ENCODE assay signal across 33 cellular contexts in genomic region chr12:100332852-100333251, GRCh38. TPM values are rescaled to one million over a fixed set of nuclear protein-coding genes. Genes with fewer than 3 reads are reported as not detected.
"Had no signal": no experiment of that assay in that cellular context is flagged by ENCODE, and none has a peak within 500 bp of the region (broad histone marks: within the 10 kb centered on the region; RNA-seq: fewer than 3 reads in every experiment).

No MANE protein-coding gene starts in this region.

- H3K9me3 Mint-ChIP-seq: activated B cell treated with CpG ODN at 0.5 μM for 24 hours; activated CD8-positive, alpha-beta T cell treated with anti-CD3 and anti-CD28 coated beads for 36 hours; activated naive CD4-positive, alpha-beta T cell treated with anti-CD3 and anti-CD28 coated beads for 36 hours; activated T-helper 1 cell treated with anti-CD3 and anti-CD28 coated beads, Interleukin-12 subunit alpha, Interleukin-12 subunit beta, Interleukin-2, Interleukin-4 antibody, amounts not matched to agents 30 ng/mL and 10 ng/mL and 1 ng/mL, durations not matched to agents 14 hours and 24 hours and 36 hours; activated T-helper 2 cell treated with anti-CD3 and anti-CD28 coated beads, Interferon-gamma antibody, Interleukin-2, Interleukin-4, amounts not matched to agents 10 μg/mL and 5 μg/mL and 100 μg/mL, durations not matched to agents 14 hours and 24 hours and 36 hours; effector memory CD8-positive, alpha-beta T cell; T-cell; T-helper 1 cell treated with Interleukin-12 subunit alpha and Interleukin-12 subunit beta and Interleukin-4 antibody, amounts not matched to agents 30 μg/mL and 1 μg/mL, for 36 hours; T-helper 2 cell treated with Interferon-gamma antibody and Interleukin-4, amounts not matched to agents 5 μg/mL and 100 μg/mL, for 36 hours had no signal

- H3K27me3 Mint-ChIP-seq: activated B cell treated with CpG ODN at 0.5 μM for 24 hours; activated CD8-positive, alpha-beta T cell treated with anti-CD3 and anti-CD28 coated beads for 36 hours; activated naive CD8-positive, alpha-beta T cell; effector memory CD8-positive, alpha-beta T cell; T-cell had no signal

- H3K9me3 ChIP-seq: esophagus muscularis mucosa, gastrocnemius medialis had no signal

- ATAC-seq: activated CD4-positive, CD25-positive, alpha-beta regulatory T cell treated with anti-CD3 and anti-CD28 coated beads, Interleukin-2, amount 50 U/mL, for 24 hours; activated CD8-positive, alpha-beta T cell treated with anti-CD3 and anti-CD28 coated beads for 36 hours; effector memory CD8-positive, alpha-beta T cell; foreskin keratinocyte; gastrocnemius medialis; T-cell had no signal

- H3K27me3 ChIP-seq: brain microvascular endothelial cell, esophagus muscularis mucosa, foreskin keratinocyte, gastrocnemius medialis had no signal

- H3K27ac Mint-ChIP-seq: activated B cell treated with CpG ODN at 0.5 μM for 24 hours; activated CD8-positive, alpha-beta T cell treated with anti-CD3 and anti-CD28 coated beads for 36 hours; activated naive CD4-positive, alpha-beta T cell treated with anti-CD3 and anti-CD28 coated beads for 36 hours; activated naive CD8-positive, alpha-beta T cell; activated T-helper 1 cell treated with anti-CD3 and anti-CD28 coated beads, Interleukin-12 subunit alpha, Interleukin-12 subunit beta, Interleukin-2, Interleukin-4 antibody, amounts not matched to agents 30 ng/mL and 10 ng/mL and 1 ng/mL, durations not matched to agents 14 hours and 24 hours and 36 hours; activated T-helper 2 cell treated with anti-CD3 and anti-CD28 coated beads, Interferon-gamma antibody, Interleukin-2, Interleukin-4, amounts not matched to agents 10 μg/mL and 5 μg/mL and 100 μg/mL, durations not matched to agents 14 hours and 24 hours and 36 hours; T-cell; T-helper 1 cell treated with Interleukin-12 subunit alpha and Interleukin-12 subunit beta and Interleukin-4 antibody, amounts not matched to agents 30 μg/mL and 1 μg/mL, for 36 hours; T-helper 2 cell treated with Interferon-gamma antibody and Interleukin-4, amounts not matched to agents 5 μg/mL and 100 μg/mL, for 36 hours had no signal

- H3K4me3 ChIP-seq: esophagus muscularis mucosa, gastrocnemius medialis had no signal

- H3K27ac ChIP-seq: brain microvascular endothelial cell, esophagus muscularis mucosa, foreskin keratinocyte, gastrocnemius medialis, WERI-Rb-1 had no signal

- H3K4me1 ChIP-seq: foreskin keratinocyte had no signal

- H3K4me3 Mint-ChIP-seq: activated B cell treated with CpG ODN at 0.5 μM for 24 hours; activated CD8-positive, alpha-beta T cell treated with anti-CD3 and anti-CD28 coated beads for 36 hours; activated naive CD4-positive, alpha-beta T cell treated with anti-CD3 and anti-CD28 coated beads for 36 hours; activated naive CD8-positive, alpha-beta T cell; activated T-helper 1 cell treated with anti-CD3 and anti-CD28 coated beads, Interleukin-12 subunit alpha, Interleukin-12 subunit beta, Interleukin-2, Interleukin-4 antibody, amounts not matched to agents 30 ng/mL and 10 ng/mL and 1 ng/mL, durations not matched to agents 14 hours and 24 hours and 36 hours; effector memory CD8-positive, alpha-beta T cell; T-cell; T-helper 1 cell treated with Interleukin-12 subunit alpha and Interleukin-12 subunit beta and Interleukin-4 antibody, amounts not matched to agents 30 μg/mL and 1 μg/mL, for 36 hours; T-helper 2 cell treated with Interferon-gamma antibody and Interleukin-4, amounts not matched to agents 5 μg/mL and 100 μg/mL, for 36 hours had no signal

- DNase-seq: activated B cell treated with CpG ODN at 0.5 μM for 24 hours; activated CD4-positive, alpha-beta T cell treated with anti-CD3 and anti-CD28 coated beads for 48 hours; activated CD4-positive, alpha-beta T cell treated with anti-CD3 and anti-CD28 coated beads, Interleukin-2, amount 50 U/mL, for 1 hour; activated CD4-positive, alpha-beta T cell treated with anti-CD3 and anti-CD28 coated beads, Interleukin-2, amount 50 U/mL, for 48 hours; activated CD8-positive, alpha-beta memory T cell treated with anti-CD3 and anti-CD28 coated beads for 24 hours; activated CD8-positive, alpha-beta T cell treated with anti-CD3 and anti-CD28 coated beads for 36 hours; activated effector memory CD4-positive, alpha-beta T cell treated with anti-CD3 and anti-CD28 coated beads, Interleukin-2, amount 50 U/mL, for 16 hours; activated naive CD4-positive, alpha-beta T cell treated with anti-CD3 and anti-CD28 coated beads for 36 hours; activated T-cell treated with anti-CD3 and anti-CD28 coated beads, Interleukin-2, amount 50 U/mL, for 1 hour; amniotic stem cell; anterior cingulate cortex; brain microvascular endothelial cell; caudate nucleus; cortex of kidney; dermis blood vessel endothelial cell; effector CD4-positive, alpha-beta T cell; effector memory CD8-positive, alpha-beta T cell; erythroblast; foreskin keratinocyte; gastrocnemius medialis; glutamatergic neuron; T-cell; T1000; WERI-Rb-1 had no signal

- H3K4me1 Mint-ChIP-seq: T-cell had no signal

RNA-seq across cellular contexts. Expression of gene SLC17A8, which starts 24.0 kb away (rescaled TPM):
- total RNA-seq: activated B cell treated with CpG ODN at 0.5 μM for 24 hours; activated CD8-positive, alpha-beta T cell treated with anti-CD3 and anti-CD28 coated beads for 36 hours; activated naive CD4-positive, alpha-beta T cell treated with anti-CD3 and anti-CD28 coated beads for 36 hours; activated T-helper 1 cell treated with anti-CD3 and anti-CD28 coated beads, Interleukin-12 subunit alpha, Interleukin-12 subunit beta, Interleukin-2, Interleukin-4 antibody, amounts not matched to agents 30 ng/mL and 10 ng/mL and 1 ng/mL, durations not matched to agents 14 hours and 24 hours and 36 hours; activated T-helper 2 cell treated with anti-CD3 and anti-CD28 coated beads, Interferon-gamma antibody, Interleukin-2, Interleukin-4, amounts not matched to agents 10 μg/mL and 5 μg/mL and 100 μg/mL, durations not matched to agents 14 hours and 24 hours and 36 hours; astrocyte; chondrocyte; dermis blood vessel endothelial cell; esophagus muscularis mucosa; foreskin keratinocyte; T-cell had no signal
- polyA plus RNA-seq: foreskin keratinocyte had no signal
